29 cellular contexts compared by ENCODE assay signal in genomic region chr6:7331452-7331851, GRCh38. TPM values are rescaled to one million over a fixed set of nuclear protein-coding genes. Genes with fewer than 3 reads are reported as not detected.
"Had no signal": no experiment of that assay in that cellular context is flagged by ENCODE, and none has a peak within 500 bp of the region (broad histone marks: within the 10 kb centered on the region; RNA-seq: fewer than 3 reads in every experiment).

No MANE protein-coding gene starts in this region.

- H2AFZ ChIP-seq: hepatocyte had no signal

- H3K27ac ChIP-seq: heart right ventricle, hepatocyte, left ventricle myocardium inferior, pancreas, prostate gland, sigmoid colon, spleen, testis, thyroid gland, transverse colon, upper lobe of left lung, vagina had no signal

- H3K27me3 ChIP-seq: heart right ventricle, hepatocyte, pancreas, sigmoid colon, spleen, testis, thyroid gland, transverse colon, upper lobe of left lung, vagina had no signal

- H3K4me3 ChIP-seq: heart right ventricle, hepatocyte, left ventricle myocardium inferior, lung, pancreas, prostate gland, sigmoid colon, spleen, testis, thyroid gland, transverse colon, upper lobe of left lung, vagina had no signal

- H3K9me3 Mint-ChIP-seq: memory B cell; naive thymus-derived CD8-positive, alpha-beta T cell; nephron progenitor cell; stimulated activated effector memory CD8-positive, alpha-beta T cell treated with anti-CD3 and anti-CD28 coated beads, Interleukin-12 subunit alpha, Interleukin-12 subunit beta, amount 100 ng/mL, for 72 hours; stimulated activated naive CD8-positive, alpha-beta T cell treated with anti-CD3 and anti-CD28 coated beads, Interleukin-15, amount 100 ng/mL, for 72 hours had no signal

- DNase-seq: heart right ventricle; islet precursor cell; left ventricle myocardium inferior; naive thymus-derived CD8-positive, alpha-beta T cell; nephron progenitor cell; pancreas; retina; right cardiac atrium; small intestine; spleen; stimulated activated CD4-positive, alpha-beta T cell treated with anti-CD3 and anti-CD28 coated beads, Interleukin-4, amount 100 ng/mL, for 24 hours; stimulated activated naive CD4-positive, alpha-beta T cell treated with Interleukin-2 at 50 U/mL for 16 hours; stimulated activated naive CD8-positive, alpha-beta T cell treated with anti-CD3 and anti-CD28 coated beads, Interleukin-15, amount 100 ng/mL, for 72 hours; testis; thyroid gland; transverse colon; upper lobe of left lung had no signal

- H3K9me3 ChIP-seq: heart right ventricle, left ventricle myocardium inferior, pancreas, prostate gland, sigmoid colon, spleen, testis, thyroid gland, transverse colon, upper lobe of left lung, vagina had no signal

- H3K36me3 Mint-ChIP-seq: memory B cell; naive thymus-derived CD8-positive, alpha-beta T cell; stimulated activated effector memory CD8-positive, alpha-beta T cell treated with anti-CD3 and anti-CD28 coated beads, Interleukin-12 subunit alpha, Interleukin-12 subunit beta, amount 100 ng/mL, for 72 hours had no signal

- H3K4me2 ChIP-seq: hepatocyte had no signal

- H3K4me3 Mint-ChIP-seq: memory B cell; naive thymus-derived CD8-positive, alpha-beta T cell; nephron progenitor cell; stimulated activated effector memory CD8-positive, alpha-beta T cell treated with anti-CD3 and anti-CD28 coated beads, Interleukin-12 subunit alpha, Interleukin-12 subunit beta, amount 100 ng/mL, for 72 hours; stimulated activated naive CD8-positive, alpha-beta T cell treated with anti-CD3 and anti-CD28 coated beads, Interleukin-15, amount 100 ng/mL, for 72 hours had no signal

- ATAC-seq: heart right ventricle; naive thymus-derived CD8-positive, alpha-beta T cell; right cardiac atrium; stimulated activated effector memory CD8-positive, alpha-beta T cell treated with anti-CD3 and anti-CD28 coated beads, Interleukin-12 subunit alpha, Interleukin-12 subunit beta, amount 100 ng/mL, for 72 hours; stimulated activated naive CD8-positive, alpha-beta T cell treated with anti-CD3 and anti-CD28 coated beads, Interleukin-15, amount 100 ng/mL, for 72 hours had no signal

- H3K27ac Mint-ChIP-seq: memory B cell; naive thymus-derived CD8-positive, alpha-beta T cell; nephron progenitor cell; stimulated activated effector memory CD8-positive, alpha-beta T cell treated with anti-CD3 and anti-CD28 coated beads, Interleukin-12 subunit alpha, Interleukin-12 subunit beta, amount 100 ng/mL, for 72 hours; stimulated activated naive CD8-positive, alpha-beta T cell treated with anti-CD3 and anti-CD28 coated beads, Interleukin-15, amount 100 ng/mL, for 72 hours had no signal

- H3K4me1 ChIP-seq: left ventricle myocardium inferior, pancreas, prostate gland, sigmoid colon, testis, thyroid gland, transverse colon, upper lobe of left lung, vagina had no signal

- H3K4me1 Mint-ChIP-seq: nephron progenitor cell; stimulated activated naive CD8-positive, alpha-beta T cell treated with anti-CD3 and anti-CD28 coated beads, Interleukin-15, amount 100 ng/mL, for 72 hours had no signal

- H3K79me2 ChIP-seq: hepatocyte had no signal

- H3K36me3 ChIP-seq: heart right ventricle, left ventricle myocardium inferior, pancreas, prostate gland, sigmoid colon, spleen, thyroid gland, transverse colon, upper lobe of left lung, vagina had no signal

RNA-seq across cellular contexts. Expression of gene CAGE1, which starts 58.1 kb away (rescaled TPM):
- total RNA-seq: kidney epithelial cell, left ventricle myocardium inferior, lower leg skin, mucosa of gallbladder, omental fat pad, sigmoid colon, spleen, transverse colon, upper lobe of left lung, urinary bladder, vagina had no signal
- polyA plus RNA-seq: heart right ventricle; hepatocyte; lung; naive thymus-derived CD8-positive, alpha-beta T cell; pancreas; right cardiac atrium; spleen; urinary bladder had no signal
